17 cellular contexts compared by ENCODE assay signal in genomic region chrX:2781698-2782097, GRCh38. TPM values are rescaled to one million over a fixed set of nuclear protein-coding genes. Genes with fewer than 3 reads are reported as not detected.
DNase-seq lines count a peak whose midpoint lies in the region; TF ChIP-seq lines count a peak whose summit lies in the region.
"Had no signal": no experiment of that assay in that cellular context is flagged by ENCODE, and none has a peak within 500 bp of the region (broad histone marks: within the 10 kb centered on the region; RNA-seq: fewer than 3 reads in every experiment).

No MANE protein-coding gene starts in this region.

- in situ Hi-C loops in KBM-7 (cut with MboI; ENCODE audit: low pct_unique_long_range_greater_than_20kb, low sequenced_read_pairs), result no loop called here

- H3K36me3 ChIP-seq in HUES48 (ENCODE audit: control insufficient read depth, insufficient read depth, low read length) (no peaks in the 10 kb centered on the region), endodermal cell (ENCODE audit: control insufficient read depth, insufficient read depth, low read length) (no peaks in the 10 kb centered on the region), smooth muscle cell (ENCODE audit: low read depth) (no peaks in the 10 kb centered on the region)
- H3K36me3 ChIP-seq: colonic mucosa, sigmoid colon, tibial nerve had no signal

- intact Hi-C loops in activated naive CD4-positive, alpha-beta T cell treated with anti-CD3 and anti-CD28 coated beads for 36 hours (cut with micrococcal nuclease), result no loop called here

- peaks cover 23% of the 10 kb centered on the region for H3K9me3 Mint-ChIP-seq in endodermal cell
- no peaks in the 10 kb centered on the region for H3K9me3 Mint-ChIP-seq in activated naive CD4-positive, alpha-beta T cell treated with anti-CD3 and anti-CD28 coated beads for 36 hours

- no peaks in the 10 kb centered on the region for H3K79me2 ChIP-seq in smooth muscle cell (ENCODE audit: low read depth)

- peak overlapping the region; percentile 62; the same call in 1 of the 2 replicates for H3K9ac ChIP-seq in HUES48 (ENCODE audit: low read depth, low read length)
- peak overlapping the region; percentile 68 for H3K9ac ChIP-seq in endodermal cell (ENCODE audit: extremely low read depth, low read length, poor library complexity, severe bottlenecking)
- H3K9ac ChIP-seq in smooth muscle cell (ENCODE audit: low read depth), result no peak overlapping the region

- DNase-seq in DMS53 (lab: John Stamatoyannopoulos, UW), result peak; percentile 32
- DNase-seq in DMS53 treated with DMSO at 0.1 percent for 48 hours (lab: John Stamatoyannopoulos, UW; ENCODE audit: unreplicated experiment), result no peak
- DNase-seq in endodermal cell, result no peak
- DNase-seq in smooth muscle cell (lab: John Stamatoyannopoulos, UW; ENCODE audit: unreplicated experiment), result no peak
- DNase-seq in KBM-7, result no peak
- no peak for DNase-seq in NOMO-1 treated with dmso at 0.1 percent for 144 hours (lab: John Stamatoyannopoulos, UW; ENCODE audit: unreplicated experiment)
- no peak for DNase-seq in activated naive CD4-positive, alpha-beta T cell treated with anti-CD3 and anti-CD28 coated beads for 36 hours
- DNase-seq: activated CD4-positive, CD25-positive, alpha-beta regulatory T cell; C1 segment of cervical spinal cord; colonic mucosa; mesenchymal stem cell; sigmoid colon; stimulated activated CD4-positive, alpha-beta T cell treated with anti-CD3 and anti-CD28 coated beads, Interleukin-4, amount 100 ng/mL, for 4 hours had no signal

- peak overlapping the region; percentile 98 for H3K27ac Mint-ChIP-seq in endodermal cell
- no peak overlapping the region for H3K27ac Mint-ChIP-seq in activated naive CD4-positive, alpha-beta T cell treated with anti-CD3 and anti-CD28 coated beads for 36 hours

- no peak overlapping the region for H3K4me2 ChIP-seq in smooth muscle cell

- H3F3A ChIP-seq in smooth muscle cell (ENCODE audit: low read depth), result no peaks in the 10 kb centered on the region

- TF ChIP-seq CTCF in endodermal cell (conservative IDR thresholded peaks at IDR 0.05), result no peak
- TF ChIP-seq CTCF in smooth muscle cell (IDR thresholded peaks at IDR 0.05; ENCODE audit: borderline replicate concordance, insufficient read depth, poor library complexity, severe bottlenecking), result no peak

- no peaks in the 10 kb centered on the region for H4K20me1 ChIP-seq in smooth muscle cell (ENCODE audit: low read depth)

- no peaks in the 10 kb centered on the region for H3K27me3 Mint-ChIP-seq in endodermal cell (ENCODE audit: insufficient read depth)
- no peaks in the 10 kb centered on the region for H3K27me3 Mint-ChIP-seq in activated naive CD4-positive, alpha-beta T cell treated with anti-CD3 and anti-CD28 coated beads for 36 hours (ENCODE audit: low read depth)

- H3K4me1 ChIP-seq in HUES48 (ENCODE audit: control insufficient read depth, insufficient read depth, low read length) (peaks cover 52% of the 10 kb centered on the region), endodermal cell (ENCODE audit: control insufficient read depth, insufficient read depth, low read length) (no peaks in the 10 kb centered on the region), smooth muscle cell (ENCODE audit: low read depth) (peaks cover 18% of the 10 kb centered on the region)
- H3K4me1 ChIP-seq: colonic mucosa, sigmoid colon, tibial nerve had no signal

- H3K36me3 Mint-ChIP-seq in endodermal cell (ENCODE audit: low read depth), result no peaks in the 10 kb centered on the region
- no peaks in the 10 kb centered on the region for H3K36me3 Mint-ChIP-seq in activated naive CD4-positive, alpha-beta T cell treated with anti-CD3 and anti-CD28 coated beads for 36 hours (ENCODE audit: low read depth)

- peak overlapping the region; percentile 88 for H3K27ac ChIP-seq in HUES48 (ENCODE audit: low read depth, low read length)
- H3K27ac ChIP-seq in endodermal cell (ENCODE audit: low read depth, low read length), result peak overlapping the region; percentile 24
- no peak overlapping the region for H3K27ac ChIP-seq in smooth muscle cell (ENCODE audit: low read depth)
- H3K27ac ChIP-seq: colonic mucosa, epithelial cell of prostate, sigmoid colon, tibial nerve had no signal

- H3K4me3 ChIP-seq in HUES48 (ENCODE audit: low read depth, low read length) (no peak overlapping the region), endodermal cell (ENCODE audit: low read length) (peak overlapping the region; percentile 65), smooth muscle cell (peak overlapping the region; percentile 18)
- H3K4me3 ChIP-seq: colonic mucosa, sigmoid colon, tibial nerve had no signal

- H2AFZ ChIP-seq in smooth muscle cell (ENCODE audit: low read depth), result no peak overlapping the region

- CTCF ChIA-PET in activated naive CD4-positive, alpha-beta T cell treated with anti-CD3 and anti-CD28 coated beads for 36 hours (lab: Charles Lee), result no interaction called here

- WGBS in endodermal cell (ENCODE audit: insufficient coverage in 1 of 2, insufficient read length in 1 of 2), 2 experiments, result 68 to 73% methylated on average over 2 to 6 of the region's 6 CpGs
- 68% methylated on average over 6 of the region's 6 CpGs for WGBS in smooth muscle cell (ENCODE audit: low lambda C conversion rate)

- peaks cover 45% of the 10 kb centered on the region for H3K4me1 Mint-ChIP-seq in endodermal cell
- peaks cover 6% of the 10 kb centered on the region for H3K4me1 Mint-ChIP-seq in activated naive CD4-positive, alpha-beta T cell treated with anti-CD3 and anti-CD28 coated beads for 36 hours (ENCODE audit: low read depth)

- H3K27me3 ChIP-seq in HUES48 (ENCODE audit: control insufficient read depth, insufficient read depth, low read length), result no peaks in the 10 kb centered on the region
- H3K27me3 ChIP-seq in endodermal cell (ENCODE audit: control insufficient read depth, insufficient read depth, low read length, poor library complexity, severe bottlenecking), result no peaks in the 10 kb centered on the region
- H3K27me3 ChIP-seq in smooth muscle cell (ENCODE audit: low read depth), result no peaks in the 10 kb centered on the region
- H3K27me3 ChIP-seq: colonic mucosa, sigmoid colon, tibial nerve had no signal

- H3K4me3 Mint-ChIP-seq in endodermal cell, result peak overlapping the region; percentile 22
- H3K4me3 Mint-ChIP-seq in activated naive CD4-positive, alpha-beta T cell treated with anti-CD3 and anti-CD28 coated beads for 36 hours, result no peak overlapping the region

- H3K9me3 ChIP-seq in HUES48 (ENCODE audit: control insufficient read depth, insufficient read depth, low read length) (no peaks in the 10 kb centered on the region), endodermal cell (ENCODE audit: control insufficient read depth, low read length) (peaks cover 27% of the 10 kb centered on the region), smooth muscle cell (replicated peaks; ENCODE audit: low read depth) (no peaks in the 10 kb centered on the region)
- H3K9me3 ChIP-seq: colonic mucosa, sigmoid colon, tibial nerve had no signal

RNA-seq across cellular contexts. Expression of gene XG, which starts 29.9 kb away (rescaled TPM):
- total RNA-seq in endodermal cell, result 1 to 10 TPM; 1.1 to 1.3 TPM
- not detected for polyA plus RNA-seq in endodermal cell (2013, experiment 1 of 2)
- polyA plus RNA-seq in endodermal cell (2013, experiment 2 of 2), result not detected
- total RNA-seq in smooth muscle cell, result 1.1 and 2.6 TPM in 2 replicates
- 1.3 and 3.6 TPM in 2 replicates for polyA plus RNA-seq in smooth muscle cell
- not detected for total RNA-seq in activated naive CD4-positive, alpha-beta T cell treated with anti-CD3 and anti-CD28 coated beads for 36 hours
- total RNA-seq: HT1080 had no signal

RNA-seq across cellular contexts. Expression of gene GYG2, which starts 47.0 kb away (rescaled TPM):
- total RNA-seq in endodermal cell, result 100 to 1,000 TPM in 1 of 2 donors, 10 to 100 TPM in 1; 52.6 to 108 TPM
- 32.2 TPM for polyA plus RNA-seq in endodermal cell (2013, experiment 1 of 2)
- 35.8 TPM for polyA plus RNA-seq in endodermal cell (2013, experiment 2 of 2)
- 23.1 and 25.3 TPM in 2 replicates for total RNA-seq in smooth muscle cell
- 35.0 and 44.1 TPM in 2 replicates for polyA plus RNA-seq in smooth muscle cell
- not detected for total RNA-seq in activated naive CD4-positive, alpha-beta T cell treated with anti-CD3 and anti-CD28 coated beads for 36 hours
- total RNA-seq: HT1080 had no signal

Comparison
In these comparisons a context has a peak if more than half of its experiments do, and no peak if none do; other contexts are left out.
1. RNA of gene GYG2, which starts 47.0 kb away (total RNA-seq): 52.6 to 108 TPM in endodermal cell and 23.1 to 25.3 TPM in smooth muscle cell; not detected in activated naive CD4-positive, alpha-beta T cell treated with anti-CD3 and anti-CD28 coated beads for 36 hours; every median in the first group is over 10 times any median in the second.